ENCODE assay signal across 19 cellular contexts in the genomic region with DNA sequence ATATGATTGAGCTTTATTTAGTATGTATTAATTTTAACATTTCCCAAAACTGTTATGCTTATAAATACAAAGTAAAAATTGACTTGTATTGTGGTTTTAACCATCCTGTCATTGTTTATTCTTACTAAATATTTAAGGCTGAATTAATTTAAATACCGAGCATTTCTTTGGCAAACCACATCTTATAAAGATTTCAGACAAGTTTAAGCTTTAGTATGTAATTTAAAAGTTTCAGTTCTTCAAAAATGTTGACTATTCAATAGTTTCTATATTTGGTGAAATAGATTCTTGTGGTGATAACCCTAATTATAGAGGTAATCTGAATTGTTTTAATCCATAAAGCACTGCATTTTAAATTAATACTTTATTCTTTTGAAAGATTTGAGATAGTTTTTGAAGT.
DNase-seq lines count a peak whose midpoint lies in the region; ATAC-seq, FAIRE-seq and TF ChIP-seq lines count a peak whose summit lies in the region.
"Had no signal": no experiment of that assay in that cellular context is flagged by ENCODE, and none has a peak within 500 bp of the region (broad histone marks: within the 10 kb centered on the region; RNA-seq: fewer than 3 reads in every experiment).

No MANE protein-coding gene starts in this region.

- no peak overlapping the region for H3K4me3 ChIP-seq in kidney (ENCODE audit: low read length in 2 of 2)
- H3K4me3 ChIP-seq: breast epithelium, dorsolateral prefrontal cortex, K562, lung had no signal

- no peaks in the 10 kb centered on the region for H3K9me3 ChIP-seq in kidney (ENCODE audit: control insufficient read depth in 1 of 2, low read length in 2 of 2)
- H3K9me3 ChIP-seq: breast epithelium had no signal

- no peak for TF ChIP-seq CTCF in kidney (IDR thresholded peaks at IDR 0.05; ENCODE audit: borderline replicate concordance, extremely low read depth, insufficient read depth)

- H3K9ac ChIP-seq in kidney (ENCODE audit: low read length in 2 of 2) = no peak overlapping the region
- H3K9ac ChIP-seq: parathyroid adenoma had no signal

- ATAC-seq in GM18502 (IDR thresholded peaks at IDR 0.05; ENCODE audit: poor library complexity, unreplicated experiment) (peak; percentile 74), HG02938 (IDR thresholded peaks at IDR 0.05; ENCODE audit: unreplicated experiment) (peak; percentile 70), HG03342 (IDR thresholded peaks at IDR 0.05; ENCODE audit: unreplicated experiment) (no peak)
- ATAC-seq: activated naive CD4-positive, alpha-beta T cell treated with anti-CD3 and anti-CD28 coated beads, Interleukin-2, amount 50 U/mL, for 72 hours; K562; naive thymus-derived CD4-positive, alpha-beta T cell had no signal

- H3K36me3 ChIP-seq in kidney (ENCODE audit: control insufficient read depth in 1 of 2, insufficient read depth in 2 of 2, low read length in 2 of 2) = peaks cover 0 to 9% of the 10 kb centered on the region in 2 donors
- H3K36me3 ChIP-seq: breast epithelium had no signal

- DNase-seq in kidney (no peak), NCI-H1105 treated with DMSO at 0.1 percent for 48 hours (lab: John Stamatoyannopoulos, UW) (no peak), GM03348 (ENCODE audit: low spot score) (no peak), mesenteric fat pad (ENCODE audit: low spot score) (no peak)
- DNase-seq: activated CD4-positive, alpha-beta T cell treated with anti-CD3 and anti-CD28 coated beads, Interleukin-2, amount 50 U/mL, for 48 hours; dorsolateral prefrontal cortex; naive thymus-derived CD4-positive, alpha-beta T cell; NCI-H2171; NCI-H774 had no signal

- H3K27ac ChIP-seq in kidney (ENCODE audit: low read depth in 2 of 2, low read length in 2 of 2) = no peak overlapping the region
- H3K27ac ChIP-seq: breast epithelium, parathyroid adenoma had no signal

- H3K4me1 ChIP-seq in kidney (ENCODE audit: control insufficient read depth in 1 of 2, insufficient read depth in 1 of 2, low read depth in 1 of 2, low read length in 2 of 2) = no peaks in the 10 kb centered on the region
- H3K4me1 ChIP-seq: breast epithelium, parathyroid adenoma had no signal

- FAIRE-seq in TTC549 (lab: Jason Lieb, UNC) (peak; percentile 45), kidney (lab: Jason Lieb, UNC) (peak; percentile 69)
- FAIRE-seq: K562, RCC 7860 had no signal

- intact Hi-C loops in kidney (cut with DNase I) = no loop called here
